1 cellular context compared by ENCODE assay signal in the genomic region with DNA sequence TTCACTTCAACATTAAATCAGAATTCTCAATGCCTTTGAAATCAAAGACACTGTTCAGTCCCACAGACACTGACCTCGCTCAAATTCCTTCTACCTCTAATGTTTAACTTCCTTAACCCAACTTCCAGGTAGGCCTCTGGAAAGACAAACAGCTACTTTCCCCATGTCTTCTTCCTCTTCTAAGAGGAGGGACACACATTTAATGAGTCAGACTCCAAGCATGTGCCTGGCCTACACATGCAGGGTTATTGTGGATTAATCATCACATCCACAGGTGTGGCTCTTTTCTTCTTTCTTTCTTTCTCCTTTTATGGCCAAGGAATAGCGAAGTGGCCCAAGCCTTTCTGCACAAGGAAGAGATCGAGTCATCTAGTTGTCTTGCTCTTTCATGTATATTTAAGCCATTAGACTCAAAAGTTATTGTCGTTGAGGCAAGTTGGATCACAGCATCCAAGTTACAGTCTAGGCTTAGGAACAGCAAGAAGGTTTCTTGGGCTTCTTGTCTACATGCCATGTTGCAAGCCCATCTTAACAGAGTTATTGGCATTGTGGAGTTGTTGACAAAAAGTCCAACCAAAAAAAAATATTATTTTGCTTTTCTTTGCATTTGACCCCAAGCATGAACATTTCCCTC.
A peak's percentile ranks its signal among the peaks of the same experiment; 100 is the strongest.
TF ChIP-seq lines count a peak whose summit lies in the region.

No MANE protein-coding gene starts in this region.

TF ChIP-seq in HepG2, 621 proteins besides CTCF, POLR2A, EP300 and RAD21 (continued from another document and continues in another):
- TF ChIP-seq, protein P1, sequence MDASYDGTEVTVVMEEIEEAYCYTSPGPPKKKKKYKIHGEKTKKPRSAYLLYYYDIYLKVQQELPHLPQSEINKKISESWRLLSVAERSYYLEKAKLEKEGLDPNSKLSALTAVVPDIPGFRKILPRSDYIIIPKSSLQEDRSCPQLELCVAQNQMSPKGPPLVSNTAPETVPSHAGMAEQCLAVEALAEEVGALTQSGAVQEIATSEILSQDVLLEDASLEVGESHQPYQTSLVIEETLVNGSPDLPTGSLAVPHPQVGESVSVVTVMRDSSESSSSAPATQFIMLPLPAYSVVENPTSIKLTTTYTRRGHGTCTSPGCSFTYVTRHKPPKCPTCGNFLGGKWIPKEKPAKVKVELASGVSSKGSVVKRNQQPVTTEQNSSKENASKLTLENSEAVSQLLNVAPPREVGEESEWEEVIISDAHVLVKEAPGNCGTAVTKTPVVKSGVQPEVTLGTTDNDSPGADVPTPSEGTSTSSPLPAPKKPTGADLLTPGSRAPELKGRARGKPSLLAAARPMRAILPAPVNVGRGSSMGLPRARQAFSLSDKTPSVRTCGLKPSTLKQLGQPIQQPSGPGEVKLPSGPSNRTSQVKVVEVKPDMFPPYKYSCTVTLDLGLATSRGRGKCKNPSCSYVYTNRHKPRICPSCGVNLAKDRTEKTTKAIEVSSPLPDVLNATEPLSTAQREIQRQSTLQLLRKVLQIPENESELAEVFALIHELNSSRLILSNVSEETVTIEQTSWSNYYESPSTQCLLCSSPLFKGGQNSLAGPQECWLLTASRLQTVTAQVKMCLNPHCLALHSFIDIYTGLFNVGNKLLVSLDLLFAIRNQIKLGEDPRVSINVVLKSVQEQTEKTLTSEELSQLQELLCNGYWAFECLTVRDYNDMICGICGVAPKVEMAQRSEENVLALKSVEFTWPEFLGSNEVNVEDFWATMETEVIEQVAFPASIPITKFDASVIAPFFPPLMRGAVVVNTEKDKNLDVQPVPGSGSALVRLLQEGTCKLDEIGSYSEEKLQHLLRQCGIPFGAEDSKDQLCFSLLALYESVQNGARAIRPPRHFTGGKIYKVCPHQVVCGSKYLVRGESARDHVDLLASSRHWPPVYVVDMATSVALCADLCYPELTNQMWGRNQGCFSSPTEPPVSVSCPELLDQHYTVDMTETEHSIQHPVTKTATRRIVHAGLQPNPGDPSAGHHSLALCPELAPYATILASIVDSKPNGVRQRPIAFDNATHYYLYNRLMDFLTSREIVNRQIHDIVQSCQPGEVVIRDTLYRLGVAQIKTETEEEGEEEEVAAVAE (CRISPR knock-in tag; IDR thresholded peaks at IDR 0.05; ENCODE audit: borderline replicate concordance): 0 out of 2 replicates have a peak, but pooled peaks have one; percentile 39
- TF ChIP-seq, protein P2, sequence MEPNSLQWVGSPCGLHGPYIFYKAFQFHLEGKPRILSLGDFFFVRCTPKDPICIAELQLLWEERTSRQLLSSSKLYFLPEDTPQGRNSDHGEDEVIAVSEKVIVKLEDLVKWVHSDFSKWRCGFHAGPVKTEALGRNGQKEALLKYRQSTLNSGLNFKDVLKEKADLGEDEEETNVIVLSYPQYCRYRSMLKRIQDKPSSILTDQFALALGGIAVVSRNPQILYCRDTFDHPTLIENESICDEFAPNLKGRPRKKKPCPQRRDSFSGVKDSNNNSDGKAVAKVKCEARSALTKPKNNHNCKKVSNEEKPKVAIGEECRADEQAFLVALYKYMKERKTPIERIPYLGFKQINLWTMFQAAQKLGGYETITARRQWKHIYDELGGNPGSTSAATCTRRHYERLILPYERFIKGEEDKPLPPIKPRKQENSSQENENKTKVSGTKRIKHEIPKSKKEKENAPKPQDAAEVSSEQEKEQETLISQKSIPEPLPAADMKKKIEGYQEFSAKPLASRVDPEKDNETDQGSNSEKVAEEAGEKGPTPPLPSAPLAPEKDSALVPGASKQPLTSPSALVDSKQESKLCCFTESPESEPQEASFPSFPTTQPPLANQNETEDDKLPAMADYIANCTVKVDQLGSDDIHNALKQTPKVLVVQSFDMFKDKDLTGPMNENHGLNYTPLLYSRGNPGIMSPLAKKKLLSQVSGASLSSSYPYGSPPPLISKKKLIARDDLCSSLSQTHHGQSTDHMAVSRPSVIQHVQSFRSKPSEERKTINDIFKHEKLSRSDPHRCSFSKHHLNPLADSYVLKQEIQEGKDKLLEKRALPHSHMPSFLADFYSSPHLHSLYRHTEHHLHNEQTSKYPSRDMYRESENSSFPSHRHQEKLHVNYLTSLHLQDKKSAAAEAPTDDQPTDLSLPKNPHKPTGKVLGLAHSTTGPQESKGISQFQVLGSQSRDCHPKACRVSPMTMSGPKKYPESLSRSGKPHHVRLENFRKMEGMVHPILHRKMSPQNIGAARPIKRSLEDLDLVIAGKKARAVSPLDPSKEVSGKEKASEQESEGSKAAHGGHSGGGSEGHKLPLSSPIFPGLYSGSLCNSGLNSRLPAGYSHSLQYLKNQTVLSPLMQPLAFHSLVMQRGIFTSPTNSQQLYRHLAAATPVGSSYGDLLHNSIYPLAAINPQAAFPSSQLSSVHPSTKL (CRISPR knock-in tag; IDR thresholded peaks at IDR 0.05): peak; percentile 94
- TF ChIP-seq TCF7 (IDR thresholded peaks at IDR 0.05; ENCODE audit: low read depth) (peak; percentile 63), NFE2 (CRISPR knock-in tag; IDR thresholded peaks at IDR 0.05) (no peak), XRCC5 (optimal IDR thresholded peaks at IDR 0.05; ENCODE audit: low read length) (no peak), SRY (CRISPR knock-in tag; IDR thresholded peaks at IDR 0.05) (no peak), CCDC6 (CRISPR knock-in tag; IDR thresholded peaks at IDR 0.05) (no peak), ZNF256 (CRISPR knock-in tag; conservative IDR thresholded peaks at IDR 0.05) (no peak), ZNF530 (CRISPR knock-in tag; IDR thresholded peaks at IDR 0.05; ENCODE audit: low read depth) (no peak), ZNF251 (CRISPR knock-in tag; IDR thresholded peaks at IDR 0.05) (no peak), AGO1 (IDR thresholded peaks at IDR 0.05; ENCODE audit: low read depth, low read length, poor library complexity, severe bottlenecking) (no peak), ZMYM3 (CRISPR knock-in tag; IDR thresholded peaks at IDR 0.05) (no peak), HOXA3 (CRISPR knock-in tag; IDR thresholded peaks at IDR 0.05) (0 out of 2 replicates have a peak, but pooled peaks have one; percentile 25), EHMT2 (IDR thresholded peaks at IDR 0.05; ENCODE audit: borderline replicate concordance, low read depth, low read length) (0 out of 2 replicates have a peak, but pooled peaks have one; percentile 52), ZNF282 (IDR thresholded peaks at IDR 0.05; ENCODE audit: partially characterized antibody) (no peak), PHF8 (CRISPR knock-in tag; IDR thresholded peaks at IDR 0.05) (no peak), ZNF552 (CRISPR knock-in tag; IDR thresholded peaks at IDR 0.05; ENCODE audit: borderline replicate concordance) (no peak), MTF2 (CRISPR knock-in tag; IDR thresholded peaks at IDR 0.05; ENCODE audit: borderline replicate concordance) (no peak), SNAI1 (CRISPR knock-in tag; IDR thresholded peaks at IDR 0.05; ENCODE audit: borderline replicate concordance) (no peak), MTA1 (CRISPR knock-in tag; IDR thresholded peaks at IDR 0.05; ENCODE audit: borderline replicate concordance) (no peak), CREB1 (IDR thresholded peaks at IDR 0.05) (no peak), CREB1 (CRISPR knock-in tag; IDR thresholded peaks at IDR 0.05) (peak; percentile 73), MEIS2 (CRISPR knock-in tag; IDR thresholded peaks at IDR 0.05) (no peak), ZNF350 (CRISPR knock-in tag; IDR thresholded peaks at IDR 0.05; ENCODE audit: borderline replicate concordance, low read depth) (no peak), NFE2L2 (IDR thresholded peaks at IDR 0.05; ENCODE audit: low read length) (no peak), ZNF670 (CRISPR knock-in tag; IDR thresholded peaks at IDR 0.05; ENCODE audit: borderline replicate concordance) (no peak), ZNF678 (CRISPR knock-in tag; IDR thresholded peaks at IDR 0.05) (no peak), MAZ (IDR thresholded peaks at IDR 0.05; ENCODE audit: borderline replicate concordance, low read depth, low read length) (no peak), MAZ (CRISPR knock-in tag; IDR thresholded peaks at IDR 0.05; ENCODE audit: low read depth) (no peak), ATRX (CRISPR knock-in tag; IDR thresholded peaks at IDR 0.05; ENCODE audit: borderline replicate concordance) (no peak), RELA (CRISPR knock-in tag; IDR thresholded peaks at IDR 0.05) (no peak), BRD4 (CRISPR knock-in tag; IDR thresholded peaks at IDR 0.05) (no peak), ZNF841 (CRISPR knock-in tag; IDR thresholded peaks at IDR 0.05; ENCODE audit: borderline replicate concordance) (no peak), HDAC1 (CRISPR knock-in tag; IDR thresholded peaks at IDR 0.05) (peak; percentile 49; the same call in 1 of the 2 replicates), DPF2 (CRISPR knock-in tag; IDR thresholded peaks at IDR 0.05; ENCODE audit: borderline replicate concordance, low read depth) (no peak; the same call in 1 of the 2 replicates), JUNB (CRISPR knock-in tag; IDR thresholded peaks at IDR 0.05; ENCODE audit: borderline replicate concordance) (peak; percentile 89; the same call in 1 of the 2 replicates)
- TF ChIP-seq, protein P3, sequence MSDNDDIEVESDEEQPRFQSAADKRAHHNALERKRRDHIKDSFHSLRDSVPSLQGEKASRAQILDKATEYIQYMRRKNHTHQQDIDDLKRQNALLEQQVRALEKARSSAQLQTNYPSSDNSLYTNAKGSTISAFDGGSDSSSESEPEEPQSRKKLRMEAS (IDR thresholded peaks at IDR 0.05): peak; percentile 88; the same call in 1 of the 2 replicates
- TF ChIP-seq, protein P4, sequence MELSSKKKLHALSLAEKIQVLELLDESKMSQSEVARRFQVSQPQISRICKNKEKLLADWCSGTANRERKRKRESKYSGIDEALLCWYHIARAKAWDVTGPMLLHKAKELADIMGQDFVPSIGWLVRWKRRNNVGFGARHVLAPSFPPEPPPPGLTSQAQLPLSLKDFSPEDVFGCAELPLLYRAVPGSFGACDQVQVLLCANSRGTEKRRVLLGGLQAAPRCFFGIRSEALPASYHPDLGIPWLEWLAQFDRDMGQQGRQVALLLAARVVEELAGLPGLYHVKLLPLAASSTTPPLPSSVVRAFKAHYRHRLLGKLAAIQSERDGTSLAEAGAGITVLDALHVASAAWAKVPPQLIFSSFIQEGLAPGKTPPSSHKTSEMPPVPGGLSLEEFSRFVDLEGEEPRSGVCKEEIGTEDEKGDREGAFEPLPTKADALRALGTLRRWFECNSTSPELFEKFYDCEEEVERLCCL (CRISPR knock-in tag; IDR thresholded peaks at IDR 0.05; ENCODE audit: borderline replicate concordance): no peak
- TF ChIP-seq, protein P5, sequence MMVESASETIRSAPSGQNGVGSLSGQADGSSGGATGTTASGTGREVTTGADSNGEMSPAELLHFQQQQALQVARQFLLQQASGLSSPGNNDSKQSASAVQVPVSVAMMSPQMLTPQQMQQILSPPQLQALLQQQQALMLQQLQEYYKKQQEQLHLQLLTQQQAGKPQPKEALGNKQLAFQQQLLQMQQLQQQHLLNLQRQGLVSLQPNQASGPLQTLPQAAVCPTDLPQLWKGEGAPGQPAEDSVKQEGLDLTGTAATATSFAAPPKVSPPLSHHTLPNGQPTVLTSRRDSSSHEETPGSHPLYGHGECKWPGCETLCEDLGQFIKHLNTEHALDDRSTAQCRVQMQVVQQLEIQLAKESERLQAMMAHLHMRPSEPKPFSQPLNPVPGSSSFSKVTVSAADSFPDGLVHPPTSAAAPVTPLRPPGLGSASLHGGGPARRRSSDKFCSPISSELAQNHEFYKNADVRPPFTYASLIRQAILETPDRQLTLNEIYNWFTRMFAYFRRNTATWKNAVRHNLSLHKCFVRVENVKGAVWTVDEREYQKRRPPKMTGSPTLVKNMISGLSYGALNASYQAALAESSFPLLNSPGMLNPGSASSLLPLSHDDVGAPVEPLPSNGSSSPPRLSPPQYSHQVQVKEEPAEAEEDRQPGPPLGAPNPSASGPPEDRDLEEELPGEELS (CRISPR knock-in tag; IDR thresholded peaks at IDR 0.05): peak; percentile 64; the same call in 1 of the 2 replicates
- TF ChIP-seq, protein P6, sequence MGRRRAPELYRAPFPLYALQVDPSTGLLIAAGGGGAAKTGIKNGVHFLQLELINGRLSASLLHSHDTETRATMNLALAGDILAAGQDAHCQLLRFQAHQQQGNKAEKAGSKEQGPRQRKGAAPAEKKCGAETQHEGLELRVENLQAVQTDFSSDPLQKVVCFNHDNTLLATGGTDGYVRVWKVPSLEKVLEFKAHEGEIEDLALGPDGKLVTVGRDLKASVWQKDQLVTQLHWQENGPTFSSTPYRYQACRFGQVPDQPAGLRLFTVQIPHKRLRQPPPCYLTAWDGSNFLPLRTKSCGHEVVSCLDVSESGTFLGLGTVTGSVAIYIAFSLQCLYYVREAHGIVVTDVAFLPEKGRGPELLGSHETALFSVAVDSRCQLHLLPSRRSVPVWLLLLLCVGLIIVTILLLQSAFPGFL (CRISPR knock-in tag; IDR thresholded peaks at IDR 0.05): no peak
- TF ChIP-seq, protein P7, sequence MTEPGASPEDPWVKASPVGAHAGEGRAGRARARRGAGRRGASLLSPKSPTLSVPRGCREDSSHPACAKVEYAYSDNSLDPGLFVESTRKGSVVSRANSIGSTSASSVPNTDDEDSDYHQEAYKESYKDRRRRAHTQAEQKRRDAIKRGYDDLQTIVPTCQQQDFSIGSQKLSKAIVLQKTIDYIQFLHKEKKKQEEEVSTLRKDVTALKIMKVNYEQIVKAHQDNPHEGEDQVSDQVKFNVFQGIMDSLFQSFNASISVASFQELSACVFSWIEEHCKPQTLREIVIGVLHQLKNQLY (CRISPR knock-in tag; IDR thresholded peaks at IDR 0.05): peak; percentile 63; the same call in 1 of the 2 replicates
- TF ChIP-seq, protein P8, sequence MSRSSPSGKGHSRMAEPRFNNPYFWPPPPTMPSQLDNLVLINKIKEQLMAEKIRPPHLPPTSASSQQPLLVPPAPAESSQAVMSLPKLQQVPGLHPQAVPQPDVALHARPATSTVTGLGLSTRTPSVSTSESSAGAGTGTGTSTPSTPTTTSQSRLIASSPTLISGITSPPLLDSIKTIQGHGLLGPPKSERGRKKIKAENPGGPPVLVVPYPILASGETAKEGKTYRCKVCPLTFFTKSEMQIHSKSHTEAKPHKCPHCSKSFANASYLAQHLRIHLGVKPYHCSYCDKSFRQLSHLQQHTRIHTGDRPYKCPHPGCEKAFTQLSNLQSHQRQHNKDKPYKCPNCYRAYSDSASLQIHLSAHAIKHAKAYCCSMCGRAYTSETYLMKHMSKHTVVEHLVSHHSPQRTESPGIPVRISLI (CRISPR knock-in tag; IDR thresholded peaks at IDR 0.05; ENCODE audit: borderline replicate concordance): no peak
- TF ChIP-seq, protein P9, sequence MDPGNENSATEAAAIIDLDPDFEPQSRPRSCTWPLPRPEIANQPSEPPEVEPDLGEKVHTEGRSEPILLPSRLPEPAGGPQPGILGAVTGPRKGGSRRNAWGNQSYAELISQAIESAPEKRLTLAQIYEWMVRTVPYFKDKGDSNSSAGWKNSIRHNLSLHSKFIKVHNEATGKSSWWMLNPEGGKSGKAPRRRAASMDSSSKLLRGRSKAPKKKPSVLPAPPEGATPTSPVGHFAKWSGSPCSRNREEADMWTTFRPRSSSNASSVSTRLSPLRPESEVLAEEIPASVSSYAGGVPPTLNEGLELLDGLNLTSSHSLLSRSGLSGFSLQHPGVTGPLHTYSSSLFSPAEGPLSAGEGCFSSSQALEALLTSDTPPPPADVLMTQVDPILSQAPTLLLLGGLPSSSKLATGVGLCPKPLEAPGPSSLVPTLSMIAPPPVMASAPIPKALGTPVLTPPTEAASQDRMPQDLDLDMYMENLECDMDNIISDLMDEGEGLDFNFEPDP (CRISPR knock-in tag; conservative IDR thresholded peaks at IDR 0.05): no peak
- TF ChIP-seq, protein P10, sequence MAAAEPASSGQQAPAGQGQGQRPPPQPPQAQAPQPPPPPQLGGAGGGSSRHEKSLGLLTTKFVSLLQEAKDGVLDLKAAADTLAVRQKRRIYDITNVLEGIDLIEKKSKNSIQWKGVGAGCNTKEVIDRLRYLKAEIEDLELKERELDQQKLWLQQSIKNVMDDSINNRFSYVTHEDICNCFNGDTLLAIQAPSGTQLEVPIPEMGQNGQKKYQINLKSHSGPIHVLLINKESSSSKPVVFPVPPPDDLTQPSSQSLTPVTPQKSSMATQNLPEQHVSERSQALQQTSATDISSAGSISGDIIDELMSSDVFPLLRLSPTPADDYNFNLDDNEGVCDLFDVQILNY (CRISPR knock-in tag; conservative IDR thresholded peaks at IDR 0.05): no peak
